ENCODE assay signal across 12 cellular contexts in the genomic region with DNA sequence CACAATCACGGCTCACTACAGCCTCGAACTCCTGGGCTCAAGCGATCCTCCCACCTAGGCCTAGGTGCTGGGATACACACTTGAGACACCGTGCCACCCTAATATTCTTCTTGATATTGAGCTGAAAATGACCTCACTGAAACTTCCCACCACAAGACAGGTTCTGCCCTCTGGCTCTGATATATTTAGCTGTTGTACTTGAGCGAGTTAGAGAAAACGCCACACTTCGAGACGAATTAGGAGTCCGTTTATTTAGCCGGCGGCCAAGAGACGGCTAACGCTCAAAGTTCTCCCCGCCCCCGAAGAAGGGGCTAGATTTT. TPM values are rescaled to one million over a fixed set of nuclear protein-coding genes. Genes with fewer than 3 reads are reported as not detected.
A peak's percentile ranks its signal among the peaks of the same experiment; 100 is the strongest.
DNase-seq lines count a peak whose midpoint lies in the region; ATAC-seq and TF ChIP-seq lines count a peak whose summit lies in the region.
"Had no signal": no experiment of that assay in that cellular context is flagged by ENCODE, and none has a peak within 500 bp of the region (broad histone marks: within the 10 kb centered on the region; RNA-seq: fewer than 3 reads in every experiment).

No MANE protein-coding gene starts in this region.

- peaks cover 0 to 6% (median 0%) of the 10 kb centered on the region in 8 donors for H3K9me3 Mint-ChIP-seq in CD4-positive, alpha-beta memory T cell
- H3K9me3 Mint-ChIP-seq in activated naive CD8-positive, alpha-beta T cell treated with anti-CD3 and anti-CD28 coated beads, Interleukin-2, amount 50 U/mL, for 24 hours, result peaks cover 21% of the 10 kb centered on the region
- H3K9me3 Mint-ChIP-seq in nephron progenitor cell, result peaks cover 17% of the 10 kb centered on the region

- intact Hi-C loops in CD4-positive, alpha-beta memory T cell (cut with micrococcal nuclease), result loop anchor here (10.0 kb wide), 2 partner anchors 627 to 1083 kb away; partner anchors contain the start of genes KDM7A and TRIM24

- peak overlapping the region; percentile 88 to 97 (median 93) for H3K27ac Mint-ChIP-seq in CD4-positive, alpha-beta memory T cell
- H3K27ac Mint-ChIP-seq in activated naive CD8-positive, alpha-beta T cell treated with anti-CD3 and anti-CD28 coated beads, Interleukin-2, amount 50 U/mL, for 24 hours, result peak overlapping the region; percentile 92
- peak overlapping the region; percentile 55 for H3K27ac Mint-ChIP-seq in nephron progenitor cell

- H3K4me3 ChIP-seq in CD4-positive, alpha-beta memory T cell (ENCODE audit: low read length in 2 of 2), result peak overlapping the region; percentile 2 to 37
- no peak overlapping the region for H3K4me3 ChIP-seq in HEK293 (ENCODE audit: low read depth, low read length)

- H3K4me3 Mint-ChIP-seq in CD4-positive, alpha-beta memory T cell, result peak overlapping the region; percentile 78 to 93 (median 88)
- H3K4me3 Mint-ChIP-seq in activated naive CD8-positive, alpha-beta T cell treated with anti-CD3 and anti-CD28 coated beads, Interleukin-2, amount 50 U/mL, for 24 hours, result peak overlapping the region; percentile 70
- no peak overlapping the region for H3K4me3 Mint-ChIP-seq in nephron progenitor cell

- DNase-seq in CD4-positive, alpha-beta memory T cell, result no peak
- no peak for DNase-seq in activated naive CD8-positive, alpha-beta T cell treated with anti-CD3 and anti-CD28 coated beads, Interleukin-2, amount 50 U/mL, for 24 hours
- DNase-seq in nephron progenitor cell, result no peak
- no peak for DNase-seq in NCI-H187 treated with DMSO at 0.1 percent for 48 hours (lab: John Stamatoyannopoulos, UW)
- no peak for DNase-seq in NCI-H524 treated with DMSO at 0.1 percent for 48 hours (lab: John Stamatoyannopoulos, UW)
- no peak for DNase-seq in stimulated activated CD4-positive, alpha-beta T cell treated with anti-CD3 and anti-CD28 coated beads, Interleukin-4, amount 100 ng/mL, for 1 hour
- DNase-seq: activated effector memory CD4-positive, alpha-beta T cell treated with Interleukin-2 at 50 U/mL for 16 hours; head of caudate nucleus had no signal

- H3K27me3 ChIP-seq in CD4-positive, alpha-beta memory T cell (ENCODE audit: insufficient read depth, low read length), result no peaks in the 10 kb centered on the region

- H3K4me1 Mint-ChIP-seq in CD4-positive, alpha-beta memory T cell, result peaks cover 62 to 94% (median 81%) of the 10 kb centered on the region in 4 donors
- peaks cover 86% of the 10 kb centered on the region for H3K4me1 Mint-ChIP-seq in activated naive CD8-positive, alpha-beta T cell treated with anti-CD3 and anti-CD28 coated beads, Interleukin-2, amount 50 U/mL, for 24 hours
- peaks cover 46% of the 10 kb centered on the region for H3K4me1 Mint-ChIP-seq in nephron progenitor cell

- POLR2A ChIA-PET in CD4-positive, alpha-beta memory T cell (lab: Charles Lee; ENCODE audit: partially characterized antibody), result interaction anchor here (1.0 to 9.2 kb wide), 7 partner anchors 11 to 141 kb away, joined by 3 to 248 read pairs (median 5); partner anchors contain the start of gene ZC3HAV1
- POLR2A ChIA-PET in HEK293 (lab: Yijun Ruan, JAX), result interaction anchor here (0.9 kb wide), 1 partner anchor 42 kb away, joined by 4 read pairs; a partner anchor contains a TSS

- H3K36me3 Mint-ChIP-seq in CD4-positive, alpha-beta memory T cell, result peaks cover 62 to 77% of the 10 kb centered on the region in 2 donors
- peaks cover 72% of the 10 kb centered on the region for H3K36me3 Mint-ChIP-seq in activated naive CD8-positive, alpha-beta T cell treated with anti-CD3 and anti-CD28 coated beads, Interleukin-2, amount 50 U/mL, for 24 hours (ENCODE audit: low read depth)
- peaks cover 40% of the 10 kb centered on the region for H3K36me3 Mint-ChIP-seq in nephron progenitor cell (ENCODE audit: low read depth)

- peaks cover 90% of the 10 kb centered on the region for H3K4me1 ChIP-seq in CD4-positive, alpha-beta memory T cell (ENCODE audit: insufficient read depth, low read length)
- H3K4me1 ChIP-seq in HEK293 (ENCODE audit: control insufficient read depth, insufficient read depth, low read length), result peaks cover 5% of the 10 kb centered on the region; the same call in 1 of the 2 replicates

- peaks cover 29% of the 10 kb centered on the region for H3K36me3 ChIP-seq in CD4-positive, alpha-beta memory T cell (ENCODE audit: insufficient read depth, low read length)
- H3K36me3 ChIP-seq in HEK293 (ENCODE audit: control insufficient read depth in 2 of 2, insufficient read depth in 1 of 2, low read length in 2 of 2), result peaks cover 0 to 30% of the 10 kb centered on the region in 2 experiments; a peak in 2 of 3 replicates

- ATAC-seq in activated naive CD8-positive, alpha-beta T cell treated with anti-CD3 and anti-CD28 coated beads, Interleukin-2, amount 50 U/mL, for 24 hours, result no peak
- no peak for ATAC-seq in HG03175 (IDR thresholded peaks at IDR 0.05; ENCODE audit: unreplicated experiment)
- ATAC-seq: sciatic nerve had no signal

- CTCF ChIA-PET in CD4-positive, alpha-beta memory T cell (lab: Charles Lee; ENCODE audit: partially characterized antibody), result interaction anchor here (0.8 to 5.7 kb wide), 5 partner anchors 11 to 19 kb away, joined by 3 to 70 read pairs (median 6); no protein-coding TSS in a partner anchor
- CTCF ChIA-PET in HEK293 (lab: Yijun Ruan, JAX), result interaction anchor here (0.7 kb wide), 1 partner anchor 16 kb away, joined by 3 read pairs; no protein-coding TSS in a partner anchor

- H3K9me3 ChIP-seq in CD4-positive, alpha-beta memory T cell (ENCODE audit: control insufficient read depth in 1 of 2, low read length in 2 of 2), result no peaks in the 10 kb centered on the region
- no peaks in the 10 kb centered on the region for H3K9me3 ChIP-seq in HEK293 (ENCODE audit: control insufficient read depth, insufficient read depth, low read depth, low read length)

- TF ChIP-seq CTCF in HEK293 (tag by site-specific recombination; IDR thresholded peaks at IDR 0.05) (no peak), nephron progenitor cell (IDR thresholded peaks at IDR 0.05) (no peak)

- H3K27ac ChIP-seq in CD4-positive, alpha-beta memory T cell (ENCODE audit: low read depth, low read length), result peak overlapping the region; percentile 61
- no peak overlapping the region for H3K27ac ChIP-seq in HEK293 (ENCODE audit: extremely low read depth, low read depth, low read length)
- H3K27ac ChIP-seq: VCaP had no signal

- no peaks in the 10 kb centered on the region for H3K27me3 Mint-ChIP-seq in CD4-positive, alpha-beta memory T cell
- H3K27me3 Mint-ChIP-seq in activated naive CD8-positive, alpha-beta T cell treated with anti-CD3 and anti-CD28 coated beads, Interleukin-2, amount 50 U/mL, for 24 hours, result no peaks in the 10 kb centered on the region
- no peaks in the 10 kb centered on the region for H3K27me3 Mint-ChIP-seq in nephron progenitor cell (ENCODE audit: low read depth, poor library complexity)

TF ChIP-seq in HEK293, 187 proteins besides CTCF, POLR2A, EP300 and RAD21:
- TF ChIP-seq ELK4 (IDR thresholded peaks at IDR 0.05; ENCODE audit: borderline replicate concordance, low read depth, low read length) (no peak), SETDB1 (IDR thresholded peaks at IDR 0.05; ENCODE audit: insufficient read length, low read length) (peak; percentile 39)
TF ChIP-seq in HEK293: peak in this region for 1.

RNA-seq across cellular contexts. Expression of gene ZC3HAV1, which starts 17.9 kb away (rescaled TPM):
- 100 to 1,000 TPM; 154 to 159 TPM for total RNA-seq in CD4-positive, alpha-beta memory T cell
- polyA plus RNA-seq in CD4-positive, alpha-beta memory T cell, result 100 to 1,000 TPM; 150 to 169 TPM

RNA-seq across cellular contexts. Expression of gene ZC3HAV1L, which starts 55.8 kb away (rescaled TPM):
- total RNA-seq in CD4-positive, alpha-beta memory T cell, result 1 to 10 TPM; 3.8 to 4.6 TPM
- polyA plus RNA-seq in CD4-positive, alpha-beta memory T cell, result under 1 TPM in 1 of 2 donors, not detected in 1; 0.37 TPM
